ENCODE assay signal across 16 cellular contexts in genomic region chr7:108145401-108145800, GRCh38. TPM values are rescaled to one million over a fixed set of nuclear protein-coding genes. Genes with fewer than 3 reads are reported as not detected.
"Had no signal": no experiment of that assay in that cellular context is flagged by ENCODE, and none has a peak within 500 bp of the region (broad histone marks: within the 10 kb centered on the region; RNA-seq: fewer than 3 reads in every experiment).

No MANE protein-coding gene starts in this region.

- H3K4me1 ChIP-seq: uterus had no signal

- H3K9me3 Mint-ChIP-seq: activated CD4-positive, alpha-beta memory T cell treated with anti-CD3 and anti-CD28 coated beads, Interleukin-2, amount 10 ng/mL, durations not matched to agents 7 days and 5 days; activated T-helper 17 cell treated with anti-CD3 and anti-CD28 coated beads, Interleukin-2, amount 50 U/mL, for 72 hours; brain; nephron had no signal

- H3K9me3 ChIP-seq: tibial nerve, uterus had no signal

- DNase-seq: activated CD4-positive, alpha-beta memory T cell treated with anti-CD3 and anti-CD28 coated beads, Interleukin-2, amount 10 ng/mL, durations not matched to agents 7 days and 5 days; activated CD4-positive, alpha-beta T cell treated with anti-CD3 and anti-CD28 coated beads for 36 hours; activated CD8-positive, alpha-beta memory T cell treated with anti-CD3 and anti-CD28 coated beads, Interleukin-2, amount 10 ng/mL, durations not matched to agents 7 days and 5 days; activated naive CD4-positive, alpha-beta T cell treated with Interleukin-2 at 50 U/mL for 16 hours; left colon; stimulated activated naive CD8-positive, alpha-beta T cell treated with anti-CD3 and anti-CD28 coated beads, Interleukin-15, Interleukin-2, amounts not matched to agents 100 U/mL and 50 U/mL, for 24 hours; uterus; WERI-Rb-1 had no signal

- H3K4me1 Mint-ChIP-seq: activated CD4-positive, alpha-beta memory T cell treated with anti-CD3 and anti-CD28 coated beads, Interleukin-2, amount 10 ng/mL, durations not matched to agents 7 days and 5 days; activated CD4-positive, alpha-beta T cell treated with anti-CD3 and anti-CD28 coated beads for 36 hours; activated CD8-positive, alpha-beta memory T cell treated with anti-CD3 and anti-CD28 coated beads, Interleukin-2, amount 10 ng/mL, durations not matched to agents 7 days and 5 days; activated T-helper 17 cell treated with anti-CD3 and anti-CD28 coated beads, Interleukin-2, amount 50 U/mL, for 72 hours; nephron had no signal

- H3K36me3 Mint-ChIP-seq: activated CD8-positive, alpha-beta memory T cell treated with anti-CD3 and anti-CD28 coated beads, Interleukin-2, amount 10 ng/mL, durations not matched to agents 7 days and 5 days; brain had no signal

- H3K36me3 ChIP-seq: tibial nerve, uterus, WERI-Rb-1 had no signal

- ATAC-seq: activated T-helper 17 cell treated with anti-CD3 and anti-CD28 coated beads, Interleukin-2, amount 50 U/mL, for 72 hours had no signal

- H3K4me3 ChIP-seq: lung, uterus had no signal

- H3K4me3 Mint-ChIP-seq: activated CD4-positive, alpha-beta memory T cell treated with anti-CD3 and anti-CD28 coated beads, Interleukin-2, amount 10 ng/mL, durations not matched to agents 7 days and 5 days; activated CD4-positive, alpha-beta T cell treated with anti-CD3 and anti-CD28 coated beads for 36 hours; activated CD8-positive, alpha-beta memory T cell treated with anti-CD3 and anti-CD28 coated beads, Interleukin-2, amount 10 ng/mL, durations not matched to agents 7 days and 5 days; activated T-helper 17 cell treated with anti-CD3 and anti-CD28 coated beads, Interleukin-2, amount 50 U/mL, for 72 hours; brain; nephron had no signal

- H3K27me3 ChIP-seq: dorsolateral prefrontal cortex, tibial nerve, uterus had no signal

- H3K27ac Mint-ChIP-seq: activated CD4-positive, alpha-beta memory T cell treated with anti-CD3 and anti-CD28 coated beads, Interleukin-2, amount 10 ng/mL, durations not matched to agents 7 days and 5 days; activated CD4-positive, alpha-beta T cell treated with anti-CD3 and anti-CD28 coated beads for 36 hours; activated CD8-positive, alpha-beta memory T cell treated with anti-CD3 and anti-CD28 coated beads, Interleukin-2, amount 10 ng/mL, durations not matched to agents 7 days and 5 days; activated T-helper 17 cell treated with anti-CD3 and anti-CD28 coated beads, Interleukin-2, amount 50 U/mL, for 72 hours; brain; nephron had no signal

- H3K27ac ChIP-seq: epithelial cell of prostate, tibial nerve, uterus, WERI-Rb-1 had no signal

- H3K27me3 Mint-ChIP-seq: brain had no signal

RNA-seq across cellular contexts. Expression of gene LAMB4, which starts 15.2 kb away (rescaled TPM):
- total RNA-seq: activated CD4-positive, alpha-beta memory T cell treated with anti-CD3 and anti-CD28 coated beads, Interleukin-2, amount 10 ng/mL, durations not matched to agents 7 days and 5 days; activated CD4-positive, alpha-beta T cell treated with anti-CD3 and anti-CD28 coated beads for 36 hours; activated CD8-positive, alpha-beta memory T cell treated with anti-CD3 and anti-CD28 coated beads, Interleukin-2, amount 10 ng/mL, durations not matched to agents 7 days and 5 days; activated T-helper 17 cell treated with anti-CD3 and anti-CD28 coated beads, Interleukin-2, amount 50 U/mL, for 72 hours; T-helper 1 cell treated with Interleukin-12 subunit alpha and Interleukin-12 subunit beta and Interleukin-4 antibody, amounts not matched to agents 30 ng/mL and 1 ng/mL, for 36 hours had no signal
